Comparison of ENCODE assay signal across 7 cellular contexts in the genomic region with DNA sequence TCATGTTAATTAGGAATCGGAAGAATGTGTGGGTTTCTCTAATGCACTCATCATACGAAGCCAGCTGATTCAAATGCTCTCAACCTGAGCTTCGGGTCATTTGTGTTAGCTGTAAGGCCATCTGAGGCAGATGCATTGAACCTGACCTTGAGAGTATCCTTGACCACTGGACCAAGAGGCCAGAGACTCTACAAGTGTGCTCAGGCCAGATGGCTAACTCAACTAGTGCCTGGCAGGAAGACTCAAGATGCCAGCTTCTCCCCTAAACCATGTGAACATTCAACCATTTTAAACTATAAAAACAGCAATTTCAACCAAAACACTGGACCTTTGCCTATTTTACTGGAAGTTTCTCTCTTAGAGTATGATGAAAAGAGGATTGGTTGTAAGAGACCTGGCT.
"Had no signal": no experiment of that assay in that cellular context is flagged by ENCODE, and none has a peak within 500 bp of the region (broad histone marks: within the 10 kb centered on the region; RNA-seq: fewer than 3 reads in every experiment).

No MANE protein-coding gene starts in this region.

- DNase-seq: GDM1, GF-D8 had no signal

- H3K4me3 ChIP-seq: GM12878 had no signal

- FAIRE-seq: GM12878, GM12891, GM12892, GM18507, GM19239 had no signal

- ATAC-seq: GM12878 had no signal
